ENCODE assay signal across 1 cellular context in the genomic region with DNA sequence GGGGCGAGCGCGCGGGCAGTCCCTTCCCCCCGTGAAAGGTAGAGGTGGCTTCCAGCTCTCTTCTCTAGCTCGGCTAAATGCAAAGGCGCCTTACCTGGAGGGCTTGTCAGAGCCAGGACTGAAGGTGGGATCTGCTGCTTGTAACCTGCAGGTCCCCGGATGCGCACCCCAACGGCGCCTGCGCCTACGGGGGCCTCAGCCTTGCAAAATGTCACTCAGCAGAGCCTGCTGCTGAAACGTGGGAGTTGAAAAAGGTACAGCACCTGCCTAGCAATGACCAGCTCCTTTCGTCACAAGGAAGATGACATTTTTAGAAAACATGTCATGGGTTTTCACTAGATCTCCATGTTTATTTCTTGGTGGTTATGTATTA.
TF ChIP-seq lines count a peak whose summit lies in the region.

No MANE protein-coding gene starts in this region.

TF ChIP-seq in K562, 482 proteins besides CTCF, POLR2A, EP300 and RAD21 (continued from another document):
- TF ChIP-seq SMARCA5 (IDR thresholded peaks at IDR 0.05) (no peak), RCOR1 (IDR thresholded peaks at IDR 0.05; ENCODE audit: borderline replicate concordance in 1 of 2, low read depth in 2 of 2, low read length in 2 of 2) (peak in 1 of 2 experiments; percentile 3; a peak in 1 of 4 replicates), SAP30 (IDR thresholded peaks at IDR 0.05; ENCODE audit: borderline replicate concordance, insufficient read depth, low read depth, low read length, poor library complexity, severe bottlenecking) (peak; percentile 17), DMBX1 (CRISPR knock-in tag; IDR thresholded peaks at IDR 0.05; ENCODE audit: borderline replicate concordance) (no peak), POLR3A (IDR thresholded peaks at IDR 0.05; ENCODE audit: borderline replicate concordance, extremely low read depth, insufficient read depth, insufficient read length) (no peak), CBX2 (IDR thresholded peaks at IDR 0.05; ENCODE audit: insufficient read depth, low read length, poor library complexity, severe bottlenecking) (no peak), ZNF444 (CRISPR knock-in tag; IDR thresholded peaks at IDR 0.05) (no peak), ZNF584 (CRISPR knock-in tag; IDR thresholded peaks at IDR 0.05; ENCODE audit: low read depth) (0 out of 2 replicates have a peak, but pooled peaks have one; percentile 29), NEUROD1 (IDR thresholded peaks at IDR 0.05; ENCODE audit: borderline replicate concordance, low read depth, low read length, partially characterized antibody) (no peak), STAT5B (CRISPR knock-in tag; IDR thresholded peaks at IDR 0.05) (no peak), FOSL1 (tag; conservative IDR thresholded peaks at IDR 0.05) (no peak), NCOR1 (IDR thresholded peaks at IDR 0.05) (no peak), HMGN3 (IDR thresholded peaks at IDR 0.05; ENCODE audit: borderline replicate concordance, extremely low read depth, insufficient read length, low read depth, low read length) (peak; percentile 9), ZSCAN29 (IDR thresholded peaks at IDR 0.05) (no peak), CREM (IDR thresholded peaks at IDR 0.05; ENCODE audit: low read depth) (no peak; the same call in 1 of the 2 replicates), ZC3H4 (CRISPR knock-in tag; IDR thresholded peaks at IDR 0.05; ENCODE audit: borderline replicate concordance) (no peak), ZNF24 (IDR thresholded peaks at IDR 0.05) (no peak), ZC3H11A (IDR thresholded peaks at IDR 0.05; ENCODE audit: low read depth, low read length) (no peak), ZNF217 (CRISPR knock-in tag; IDR thresholded peaks at IDR 0.05) (no peak), DACH1 (IDR thresholded peaks at IDR 0.05; ENCODE audit: partially characterized antibody) (peak; percentile 16), HIVEP1 (CRISPR knock-in tag; IDR thresholded peaks at IDR 0.05) (0 out of 2 replicates have a peak, but pooled peaks have one; percentile 22), HNRNPL (IDR thresholded peaks at IDR 0.05; ENCODE audit: low read depth, low read length) (no peak), EGR1 (conservative IDR thresholded peaks at IDR 0.05) (0 out of 2 replicates have a peak, but pooled peaks have one; percentile 15), ZNF561 (CRISPR knock-in tag; conservative IDR thresholded peaks at IDR 0.05) (no peak), SMAD4 (CRISPR knock-in tag; conservative IDR thresholded peaks at IDR 0.05) (0 out of 2 replicates have a peak, but pooled peaks have one; percentile 3), ESRRB (CRISPR knock-in tag; IDR thresholded peaks at IDR 0.05; ENCODE audit: borderline replicate concordance) (no peak)
- TF ChIP-seq, protein P1, sequence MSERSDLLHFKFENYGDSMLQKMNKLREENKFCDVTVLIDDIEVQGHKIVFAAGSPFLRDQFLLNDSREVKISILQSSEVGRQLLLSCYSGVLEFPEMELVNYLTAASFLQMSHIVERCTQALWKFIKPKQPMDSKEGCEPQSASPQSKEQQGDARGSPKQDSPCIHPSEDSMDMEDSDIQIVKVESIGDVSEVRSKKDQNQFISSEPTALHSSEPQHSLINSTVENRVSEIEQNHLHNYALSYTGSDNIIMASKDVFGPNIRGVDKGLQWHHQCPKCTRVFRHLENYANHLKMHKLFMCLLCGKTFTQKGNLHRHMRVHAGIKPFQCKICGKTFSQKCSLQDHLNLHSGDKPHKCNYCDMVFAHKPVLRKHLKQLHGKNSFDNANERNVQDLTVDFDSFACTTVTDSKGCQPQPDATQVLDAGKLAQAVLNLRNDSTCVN (CRISPR knock-in tag; IDR thresholded peaks at IDR 0.05), result no peak
- TF ChIP-seq, protein P2, sequence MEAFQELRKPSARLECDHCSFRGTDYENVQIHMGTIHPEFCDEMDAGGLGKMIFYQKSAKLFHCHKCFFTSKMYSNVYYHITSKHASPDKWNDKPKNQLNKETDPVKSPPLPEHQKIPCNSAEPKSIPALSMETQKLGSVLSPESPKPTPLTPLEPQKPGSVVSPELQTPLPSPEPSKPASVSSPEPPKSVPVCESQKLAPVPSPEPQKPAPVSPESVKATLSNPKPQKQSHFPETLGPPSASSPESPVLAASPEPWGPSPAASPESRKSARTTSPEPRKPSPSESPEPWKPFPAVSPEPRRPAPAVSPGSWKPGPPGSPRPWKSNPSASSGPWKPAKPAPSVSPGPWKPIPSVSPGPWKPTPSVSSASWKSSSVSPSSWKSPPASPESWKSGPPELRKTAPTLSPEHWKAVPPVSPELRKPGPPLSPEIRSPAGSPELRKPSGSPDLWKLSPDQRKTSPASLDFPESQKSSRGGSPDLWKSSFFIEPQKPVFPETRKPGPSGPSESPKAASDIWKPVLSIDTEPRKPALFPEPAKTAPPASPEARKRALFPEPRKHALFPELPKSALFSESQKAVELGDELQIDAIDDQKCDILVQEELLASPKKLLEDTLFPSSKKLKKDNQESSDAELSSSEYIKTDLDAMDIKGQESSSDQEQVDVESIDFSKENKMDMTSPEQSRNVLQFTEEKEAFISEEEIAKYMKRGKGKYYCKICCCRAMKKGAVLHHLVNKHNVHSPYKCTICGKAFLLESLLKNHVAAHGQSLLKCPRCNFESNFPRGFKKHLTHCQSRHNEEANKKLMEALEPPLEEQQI (IDR thresholded peaks at IDR 0.05), result no peak
- TF ChIP-seq, protein P3, sequence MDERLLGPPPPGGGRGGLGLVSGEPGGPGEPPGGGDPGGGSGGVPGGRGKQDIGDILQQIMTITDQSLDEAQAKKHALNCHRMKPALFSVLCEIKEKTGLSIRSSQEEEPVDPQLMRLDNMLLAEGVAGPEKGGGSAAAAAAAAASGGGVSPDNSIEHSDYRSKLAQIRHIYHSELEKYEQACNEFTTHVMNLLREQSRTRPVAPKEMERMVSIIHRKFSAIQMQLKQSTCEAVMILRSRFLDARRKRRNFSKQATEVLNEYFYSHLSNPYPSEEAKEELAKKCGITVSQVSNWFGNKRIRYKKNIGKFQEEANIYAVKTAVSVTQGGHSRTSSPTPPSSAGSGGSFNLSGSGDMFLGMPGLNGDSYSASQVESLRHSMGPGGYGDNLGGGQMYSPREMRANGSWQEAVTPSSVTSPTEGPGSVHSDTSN (CRISPR knock-in tag; IDR thresholded peaks at IDR 0.05; ENCODE audit: low read depth), result no peak
- TF ChIP-seq, protein P3 (tag; conservative IDR thresholded peaks at IDR 0.05; ENCODE audit: low read depth), result no peak
- TF ChIP-seq, protein P4, sequence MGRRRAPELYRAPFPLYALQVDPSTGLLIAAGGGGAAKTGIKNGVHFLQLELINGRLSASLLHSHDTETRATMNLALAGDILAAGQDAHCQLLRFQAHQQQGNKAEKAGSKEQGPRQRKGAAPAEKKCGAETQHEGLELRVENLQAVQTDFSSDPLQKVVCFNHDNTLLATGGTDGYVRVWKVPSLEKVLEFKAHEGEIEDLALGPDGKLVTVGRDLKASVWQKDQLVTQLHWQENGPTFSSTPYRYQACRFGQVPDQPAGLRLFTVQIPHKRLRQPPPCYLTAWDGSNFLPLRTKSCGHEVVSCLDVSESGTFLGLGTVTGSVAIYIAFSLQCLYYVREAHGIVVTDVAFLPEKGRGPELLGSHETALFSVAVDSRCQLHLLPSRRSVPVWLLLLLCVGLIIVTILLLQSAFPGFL (CRISPR knock-in tag; IDR thresholded peaks at IDR 0.05), result no peak
- TF ChIP-seq, protein P5, sequence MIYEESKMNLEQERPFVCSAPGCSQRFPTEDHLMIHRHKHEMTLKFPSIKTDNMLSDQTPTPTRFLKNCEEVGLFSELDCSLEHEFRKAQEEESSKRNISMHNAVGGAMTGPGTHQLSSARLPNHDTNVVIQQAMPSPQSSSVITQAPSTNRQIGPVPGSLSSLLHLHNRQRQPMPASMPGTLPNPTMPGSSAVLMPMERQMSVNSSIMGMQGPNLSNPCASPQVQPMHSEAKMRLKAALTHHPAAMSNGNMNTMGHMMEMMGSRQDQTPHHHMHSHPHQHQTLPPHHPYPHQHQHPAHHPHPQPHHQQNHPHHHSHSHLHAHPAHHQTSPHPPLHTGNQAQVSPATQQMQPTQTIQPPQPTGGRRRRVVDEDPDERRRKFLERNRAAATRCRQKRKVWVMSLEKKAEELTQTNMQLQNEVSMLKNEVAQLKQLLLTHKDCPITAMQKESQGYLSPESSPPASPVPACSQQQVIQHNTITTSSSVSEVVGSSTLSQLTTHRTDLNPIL (CRISPR knock-in tag; IDR thresholded peaks at IDR 0.05), result no peak
- TF ChIP-seq, protein P6, sequence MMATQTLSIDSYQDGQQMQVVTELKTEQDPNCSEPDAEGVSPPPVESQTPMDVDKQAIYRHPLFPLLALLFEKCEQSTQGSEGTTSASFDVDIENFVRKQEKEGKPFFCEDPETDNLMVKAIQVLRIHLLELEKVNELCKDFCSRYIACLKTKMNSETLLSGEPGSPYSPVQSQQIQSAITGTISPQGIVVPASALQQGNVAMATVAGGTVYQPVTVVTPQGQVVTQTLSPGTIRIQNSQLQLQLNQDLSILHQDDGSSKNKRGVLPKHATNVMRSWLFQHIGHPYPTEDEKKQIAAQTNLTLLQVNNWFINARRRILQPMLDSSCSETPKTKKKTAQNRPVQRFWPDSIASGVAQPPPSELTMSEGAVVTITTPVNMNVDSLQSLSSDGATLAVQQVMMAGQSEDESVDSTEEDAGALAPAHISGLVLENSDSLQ (IDR thresholded peaks at IDR 0.05), result peak; percentile 83
- TF ChIP-seq, protein P7, sequence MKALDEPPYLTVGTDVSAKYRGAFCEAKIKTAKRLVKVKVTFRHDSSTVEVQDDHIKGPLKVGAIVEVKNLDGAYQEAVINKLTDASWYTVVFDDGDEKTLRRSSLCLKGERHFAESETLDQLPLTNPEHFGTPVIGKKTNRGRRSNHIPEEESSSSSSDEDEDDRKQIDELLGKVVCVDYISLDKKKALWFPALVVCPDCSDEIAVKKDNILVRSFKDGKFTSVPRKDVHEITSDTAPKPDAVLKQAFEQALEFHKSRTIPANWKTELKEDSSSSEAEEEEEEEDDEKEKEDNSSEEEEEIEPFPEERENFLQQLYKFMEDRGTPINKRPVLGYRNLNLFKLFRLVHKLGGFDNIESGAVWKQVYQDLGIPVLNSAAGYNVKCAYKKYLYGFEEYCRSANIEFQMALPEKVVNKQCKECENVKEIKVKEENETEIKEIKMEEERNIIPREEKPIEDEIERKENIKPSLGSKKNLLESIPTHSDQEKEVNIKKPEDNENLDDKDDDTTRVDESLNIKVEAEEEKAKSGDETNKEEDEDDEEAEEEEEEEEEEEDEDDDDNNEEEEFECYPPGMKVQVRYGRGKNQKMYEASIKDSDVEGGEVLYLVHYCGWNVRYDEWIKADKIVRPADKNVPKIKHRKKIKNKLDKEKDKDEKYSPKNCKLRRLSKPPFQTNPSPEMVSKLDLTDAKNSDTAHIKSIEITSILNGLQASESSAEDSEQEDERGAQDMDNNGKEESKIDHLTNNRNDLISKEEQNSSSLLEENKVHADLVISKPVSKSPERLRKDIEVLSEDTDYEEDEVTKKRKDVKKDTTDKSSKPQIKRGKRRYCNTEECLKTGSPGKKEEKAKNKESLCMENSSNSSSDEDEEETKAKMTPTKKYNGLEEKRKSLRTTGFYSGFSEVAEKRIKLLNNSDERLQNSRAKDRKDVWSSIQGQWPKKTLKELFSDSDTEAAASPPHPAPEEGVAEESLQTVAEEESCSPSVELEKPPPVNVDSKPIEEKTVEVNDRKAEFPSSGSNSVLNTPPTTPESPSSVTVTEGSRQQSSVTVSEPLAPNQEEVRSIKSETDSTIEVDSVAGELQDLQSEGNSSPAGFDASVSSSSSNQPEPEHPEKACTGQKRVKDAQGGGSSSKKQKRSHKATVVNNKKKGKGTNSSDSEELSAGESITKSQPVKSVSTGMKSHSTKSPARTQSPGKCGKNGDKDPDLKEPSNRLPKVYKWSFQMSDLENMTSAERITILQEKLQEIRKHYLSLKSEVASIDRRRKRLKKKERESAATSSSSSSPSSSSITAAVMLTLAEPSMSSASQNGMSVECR (CRISPR knock-in tag; IDR thresholded peaks at IDR 0.05), result 0 out of 2 replicates have a peak, but pooled peaks have one; percentile 3
